Comparison of ENCODE assay signal across 17 cellular contexts in genomic region chr10:99784731-99785441, GRCh38. TPM values are rescaled to one million over a fixed set of nuclear protein-coding genes. Genes with fewer than 3 reads are reported as not detected.
DNase-seq lines count a peak whose midpoint lies in the region; ATAC-seq and TF ChIP-seq lines count a peak whose summit lies in the region.
"Had no signal": no experiment of that assay in that cellular context is flagged by ENCODE, and none has a peak within 500 bp of the region (broad histone marks: within the 10 kb centered on the region; RNA-seq: fewer than 3 reads in every experiment).

No MANE protein-coding gene starts in this region.

- peaks cover 2% of the 10 kb centered on the region for H3K36me3 Mint-ChIP-seq in osteocyte (ENCODE audit: unreplicated experiment)

- H3K4me3 ChIP-seq in fibroblast of mammary gland (ENCODE audit: control insufficient read depth, low read depth, low read length), result no peak overlapping the region
- H3K4me3 ChIP-seq: colonic mucosa, esophagus muscularis mucosa, heart right ventricle had no signal

- intact Hi-C loops in Right ventricle myocardium superior (cut with DNase I), result no loop called here

- TF ChIP-seq CTCF in RWPE1 (conservative IDR thresholded peaks at IDR 0.05; ENCODE audit: low read depth), result no peak
- no peak for TF ChIP-seq CTCF in fibroblast of mammary gland (conservative IDR thresholded peaks at IDR 0.05; ENCODE audit: control insufficient read depth, insufficient read depth, low read depth, low read length)
- no peak for TF ChIP-seq CTCF in osteocyte (IDR thresholded peaks at IDR 0.05)

- CTCF ChIA-PET in RWPE1 (lab: Yijun Ruan, JAX), result interaction anchor here (1.7 kb wide), 1 partner anchor 61 kb away, joined by 3 read pairs; no protein-coding TSS in a partner anchor

- no peaks in the 10 kb centered on the region for H3K9me3 Mint-ChIP-seq in osteocyte (ENCODE audit: unreplicated experiment)
- H3K9me3 Mint-ChIP-seq: stimulated activated naive CD8-positive, alpha-beta T cell treated with anti-CD3 and anti-CD28 coated beads, Interleukin-15, Interleukin-2, amounts not matched to agents 100 ng/mL and 50 ng/mL, for 24 hours; T-helper 2 cell treated with Interferon-gamma antibody and Interleukin-4, amounts not matched to agents 5 μg/mL and 100 μg/mL, for 36 hours had no signal

- POLR2A ChIA-PET in RWPE1 (lab: Yijun Ruan, JAX; ENCODE audit: low non-redundant PET), result no interaction called here

- H3K27ac Mint-ChIP-seq in osteocyte (ENCODE audit: unreplicated experiment), result peak overlapping the region; percentile 89
- H3K27ac Mint-ChIP-seq: stimulated activated naive CD8-positive, alpha-beta T cell treated with anti-CD3 and anti-CD28 coated beads, Interleukin-15, Interleukin-2, amounts not matched to agents 100 ng/mL and 50 ng/mL, for 24 hours; T-helper 2 cell treated with Interferon-gamma antibody and Interleukin-4, amounts not matched to agents 5 μg/mL and 100 μg/mL, for 36 hours had no signal

- H3K27me3 Mint-ChIP-seq in osteocyte (ENCODE audit: unreplicated experiment), result no peaks in the 10 kb centered on the region
- H3K27me3 Mint-ChIP-seq: stimulated activated naive CD8-positive, alpha-beta T cell treated with anti-CD3 and anti-CD28 coated beads, Interleukin-15, Interleukin-2, amounts not matched to agents 100 ng/mL and 50 ng/mL, for 24 hours had no signal

- no peak overlapping the region for H3K4me3 Mint-ChIP-seq in osteocyte (ENCODE audit: unreplicated experiment)
- H3K4me3 Mint-ChIP-seq: stimulated activated naive CD8-positive, alpha-beta T cell treated with anti-CD3 and anti-CD28 coated beads, Interleukin-15, Interleukin-2, amounts not matched to agents 100 ng/mL and 50 ng/mL, for 24 hours; T-helper 2 cell treated with Interferon-gamma antibody and Interleukin-4, amounts not matched to agents 5 μg/mL and 100 μg/mL, for 36 hours had no signal

- H3K4me1 Mint-ChIP-seq in osteocyte (ENCODE audit: unreplicated experiment), result peaks cover 57% of the 10 kb centered on the region

- DNase-seq in ELR (ENCODE audit: low read depth), result peak; percentile 75
- DNase-seq in RWPE1 (ENCODE audit: low spot score), result peak; percentile 20
- peak; percentile 66 for DNase-seq in fibroblast of mammary gland (ENCODE audit: low read depth)
- no peak for DNase-seq in osteocyte (ENCODE audit: extremely low spot score, unreplicated experiment)
- no peak for DNase-seq in Right ventricle myocardium superior
- DNase-seq in putamen (ENCODE audit: low spot score), result no peak
- DNase-seq: activated gamma-delta T cell treated with Interleukin-2 at 50 U/mL for 16 hours; colonic mucosa; heart right ventricle; NCI-H748 treated with DMSO at 0.1 percent for 48 hours; SHP77; stimulated activated CD4-positive, alpha-beta T cell treated with anti-CD3 and anti-CD28 coated beads, Interleukin-12 subunit alpha, Interleukin-12 subunit beta, amount 100 ng/mL, for 4 hours had no signal

- no peak for ATAC-seq in Right ventricle myocardium superior (ENCODE audit: poor library complexity)
- ATAC-seq in HG03280 (IDR thresholded peaks at IDR 0.05; ENCODE audit: unreplicated experiment), result no peak
- ATAC-seq in GM21619 (IDR thresholded peaks at IDR 0.05; ENCODE audit: unreplicated experiment), result no peak
- ATAC-seq: heart right ventricle had no signal

- H3K27ac ChIP-seq in RWPE1, result no peak overlapping the region
- H3K27ac ChIP-seq: colonic mucosa, heart right ventricle had no signal

RNA-seq across cellular contexts. Expression of gene ABCC2, which starts 2.4 kb away (rescaled TPM):
- 0.24 and 0.39 TPM in 2 replicates for total RNA-seq in osteocyte
- total RNA-seq in Right ventricle myocardium superior, result 0.67 TPM

RNA-seq across cellular contexts. Expression of gene CUTC, which starts 52.9 kb away (rescaled TPM):
- total RNA-seq in osteocyte (16.6 and 18.7 TPM in 2 replicates), Right ventricle myocardium superior (37.2 TPM)

RNA-seq across cellular contexts. Expression of gene COX15, which starts 53.0 kb away (rescaled TPM):
- total RNA-seq in osteocyte, result 29.4 and 35.8 TPM in 2 replicates
- total RNA-seq in Right ventricle myocardium superior, result 32.4 TPM

Comparison
In these comparisons a context has a peak if more than half of its experiments do, and no peak if none do; other contexts are left out.
1. DNase-seq: peak in ELR (single experiment), RWPE1 (single experiment) and fibroblast of mammary gland (single experiment); none in osteocyte (single experiment), Right ventricle myocardium superior (single experiment) and putamen (single experiment).